In the genomic region with DNA sequence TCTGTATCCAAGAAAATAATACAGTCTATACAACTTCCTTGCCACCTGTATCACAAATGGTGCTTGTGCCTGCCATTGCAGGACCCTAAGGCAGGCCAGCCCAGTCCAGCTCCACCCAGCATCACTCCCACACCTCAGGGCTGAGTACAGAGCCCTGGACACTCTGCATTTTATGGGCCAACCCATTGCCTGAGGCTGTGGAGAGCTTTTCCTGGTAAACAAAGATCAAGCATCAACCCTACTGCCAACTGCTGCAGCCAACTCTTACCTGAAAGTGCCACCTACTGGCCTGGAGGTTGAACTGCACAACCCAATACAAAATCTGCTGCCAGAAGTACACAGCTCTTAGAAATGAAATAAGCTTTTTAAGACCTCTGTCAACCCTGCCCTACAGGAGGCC, we compare ENCODE assay signal across 10 cellular contexts.
DNase-seq lines count a peak whose midpoint lies in the region; ATAC-seq, FAIRE-seq and TF ChIP-seq lines count a peak whose summit lies in the region.
"Had no signal": no experiment of that assay in that cellular context is flagged by ENCODE, and none has a peak within 500 bp of the region (broad histone marks: within the 10 kb centered on the region; RNA-seq: fewer than 3 reads in every experiment).

No MANE protein-coding gene starts in this region.

- no peak overlapping the region for H2BK12ac ChIP-seq in trophoblast cell (ENCODE audit: low read length)

- no peaks in the 10 kb centered on the region for H3K9me3 ChIP-seq in trophoblast cell (ENCODE audit: insufficient read depth, low read depth, low read length)
- H3K9me3 ChIP-seq: A549 had no signal

- no peaks in the 10 kb centered on the region for H3K79me2 ChIP-seq in trophoblast cell (ENCODE audit: control insufficient read depth, insufficient read depth, low read length, poor library complexity)

- ATAC-seq in GM21576 (IDR thresholded peaks at IDR 0.05; ENCODE audit: unreplicated experiment) (no peak), GM21528 (IDR thresholded peaks at IDR 0.05; ENCODE audit: low FRiP score, unreplicated experiment) (no peak)
- ATAC-seq: A549 had no signal

- H3K4me3 ChIP-seq in bronchial epithelial cell (ENCODE audit: low read depth, low read length) (no peak overlapping the region), trophoblast cell (ENCODE audit: low read depth, low read length) (no peak overlapping the region)
- H3K4me3 ChIP-seq: A549 had no signal

- no peak overlapping the region for H2BK5ac ChIP-seq in trophoblast cell (ENCODE audit: low read depth, low read length, poor library complexity)

- no peaks in the 10 kb centered on the region for H3K79me1 ChIP-seq in trophoblast cell (ENCODE audit: low read length)

- H3K9ac ChIP-seq in trophoblast cell (ENCODE audit: low read length), result no peak overlapping the region

- H3K4ac ChIP-seq in trophoblast cell (ENCODE audit: low read depth, low read length), result no peak overlapping the region

- no peak overlapping the region for H3K4me2 ChIP-seq in trophoblast cell (ENCODE audit: low read length)
- H3K4me2 ChIP-seq: A549 had no signal

- DNase-seq in NCI-H2081 (lab: John Stamatoyannopoulos, UW), result peak; percentile 27 to 51
- no peak for DNase-seq in NCI-H2081 treated with DMSO at 0.1 percent for 48 hours (lab: John Stamatoyannopoulos, UW)
- peak; percentile 41 for DNase-seq in HK-2 (ENCODE audit: unreplicated experiment)
- DNase-seq in bronchial epithelial cell (ENCODE audit: low read depth), result peak; percentile 13
- peak; percentile 19 to 49 for DNase-seq in trophoblast cell
- DNase-seq in hepatic stellate cell (ENCODE audit: low spot score), result no peak

- no peak overlapping the region for H2AFZ ChIP-seq in trophoblast cell (ENCODE audit: insufficient read depth, low read length, poor library complexity)

- no peak overlapping the region for H3K14ac ChIP-seq in trophoblast cell (ENCODE audit: low read length)

- FAIRE-seq in bronchial epithelial cell (lab: Jason Lieb, UNC), result no peak
- FAIRE-seq: A549, endometrium had no signal

- H4K91ac ChIP-seq in trophoblast cell (ENCODE audit: low read depth, low read length), result no peak overlapping the region

- H2BK120ac ChIP-seq in trophoblast cell (ENCODE audit: insufficient read depth, low read length, poor library complexity), result no peak overlapping the region

- H2AK5ac ChIP-seq in trophoblast cell (ENCODE audit: low read length), result no peak overlapping the region

- peak; percentile 47 for TF ChIP-seq CTCF in bronchial epithelial cell (IDR thresholded peaks at IDR 0.05; ENCODE audit: insufficient read depth, low read length, severe bottlenecking)

- H3K27me3 ChIP-seq in bronchial epithelial cell (ENCODE audit: control insufficient read depth, insufficient read depth, low read length) (no peaks in the 10 kb centered on the region), trophoblast cell (ENCODE audit: insufficient read depth, low read length) (no peaks in the 10 kb centered on the region)

- H3K18ac ChIP-seq in trophoblast cell (ENCODE audit: low read length), result no peak overlapping the region

- H3K36me3 ChIP-seq in bronchial epithelial cell (ENCODE audit: control insufficient read depth, insufficient read depth, low read length), result no peaks in the 10 kb centered on the region
- no peaks in the 10 kb centered on the region for H3K36me3 ChIP-seq in trophoblast cell (ENCODE audit: control insufficient read depth in 1 of 2, insufficient read depth in 2 of 2, low read length in 2 of 2)

- H4K8ac ChIP-seq in trophoblast cell (ENCODE audit: low read depth, low read length), result no peak overlapping the region

- H3K27ac ChIP-seq in trophoblast cell (ENCODE audit: low read depth, low read length), result no peak overlapping the region
- H3K27ac ChIP-seq: A549 had no signal

- H4K12ac ChIP-seq in trophoblast cell (ENCODE audit: low read depth, low read length), result no peak overlapping the region

- no peak overlapping the region for H3K23ac ChIP-seq in trophoblast cell (ENCODE audit: low read length)

- H3K4me1 ChIP-seq in trophoblast cell (ENCODE audit: control insufficient read depth in 1 of 2, insufficient read depth in 2 of 2, low read length in 2 of 2), result peaks cover 0 to 6% of the 10 kb centered on the region in 2 experiments
- H3K4me1 ChIP-seq: A549 had no signal

Comparison
In these comparisons a context has a peak if more than half of its experiments do, and no peak if none do; other contexts are left out.
1. DNase-seq: peak in NCI-H2081 (2 of 2), HK-2 (single experiment), bronchial epithelial cell (single experiment) and trophoblast cell (2 of 2); none in NCI-H2081 treated with DMSO at 0.1 percent for 48 hours (single experiment) and hepatic stellate cell (single experiment).